1 cellular context compared by ENCODE assay signal in genomic region chr9:134739660-134739968, GRCh38.
TF ChIP-seq lines count a peak whose summit lies in the region.

No MANE protein-coding gene starts in this region.

TF ChIP-seq in H1, 55 proteins besides CTCF, POLR2A, EP300 and RAD21 (continued from another document):
- no peak for TF ChIP-seq CHD7 (IDR thresholded peaks at IDR 0.05; ENCODE audit: insufficient replicate concordance, low read length)
- no peak for TF ChIP-seq EZH2 (IDR thresholded peaks at IDR 0.05; ENCODE audit: low read depth, low read length, severe bottlenecking)
- TF ChIP-seq FOSL1 (IDR thresholded peaks at IDR 0.05; ENCODE audit: insufficient read depth, low read depth, low read length) = no peak
